In the genomic region with DNA sequence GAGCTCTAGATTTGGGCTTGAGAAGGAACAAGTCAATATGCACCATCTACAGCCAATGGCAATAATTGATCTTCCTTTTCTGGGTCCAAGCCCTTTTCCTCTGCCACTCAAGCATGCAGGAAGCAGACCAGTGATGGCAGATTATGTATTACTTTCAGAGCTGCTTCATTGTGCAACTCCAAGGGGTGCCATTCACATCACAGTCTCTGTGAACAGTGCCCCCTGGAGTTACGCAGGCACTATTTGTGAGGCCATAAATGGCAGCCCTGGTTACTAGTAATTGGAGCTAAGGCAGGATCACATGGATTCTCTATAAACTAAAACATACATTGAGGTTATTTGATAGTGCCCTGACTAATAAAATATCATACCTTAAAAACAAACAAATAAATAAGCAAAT, we compare ENCODE assay signal across 9 cellular contexts.
DNase-seq lines count a peak whose midpoint lies in the region; ATAC-seq and TF ChIP-seq lines count a peak whose summit lies in the region.
"Had no signal": no experiment of that assay in that cellular context is flagged by ENCODE, and none has a peak within 500 bp of the region (broad histone marks: within the 10 kb centered on the region; RNA-seq: fewer than 3 reads in every experiment).

No MANE protein-coding gene starts in this region.

- H3K27me3 Mint-ChIP-seq in HFFc6 (ENCODE audit: insufficient read depth), result peaks cover 2% of the 10 kb centered on the region; the same call in 1 of the 2 replicates

- peak; percentile 78 for ATAC-seq in GM18498 (IDR thresholded peaks at IDR 0.05; ENCODE audit: unreplicated experiment)
- ATAC-seq in foreskin keratinocyte, result no peak

- H3K4me1 Mint-ChIP-seq in HFFc6 (ENCODE audit: low read depth), result no peaks in the 10 kb centered on the region

- H3K4me3 ChIP-seq in coronary artery, result no peak overlapping the region
- no peak overlapping the region for H3K4me3 ChIP-seq in esophagus muscularis mucosa
- H3K4me3 ChIP-seq: pancreas had no signal

- no peak overlapping the region for H3K27ac ChIP-seq in foreskin keratinocyte
- H3K27ac ChIP-seq in coronary artery, result no peak overlapping the region
- no peak overlapping the region for H3K27ac ChIP-seq in esophagus muscularis mucosa (replicated peaks in 1 of 4)
- H3K27ac ChIP-seq: pancreas had no signal

- 93% methylated on average over 1 of the region's 1 CpG for WGBS in esophagus muscularis mucosa

- H3K27ac Mint-ChIP-seq in HFFc6, result no peak overlapping the region

- peaks cover 4% of the 10 kb centered on the region; the same call in 1 of the 2 replicates for H3K9me3 Mint-ChIP-seq in HFFc6

- intact Hi-C loops in esophagus muscularis mucosa (cut with DNase I), result no loop called here

- DNase-seq in HFFc6 (peak; percentile 25), NCI-H69 (lab: John Stamatoyannopoulos, UW) (peak; percentile 94), foreskin keratinocyte (no peak), coronary artery (ENCODE audit: low spot score) (no peak), COLO829 (ENCODE audit: low spot score) (no peak), esophagus muscularis mucosa (ENCODE audit: extremely low spot score) (no peak)
- DNase-seq in activated CD8-positive, alpha-beta memory T cell treated with anti-CD3 and anti-CD28 coated beads, Interleukin-2, amount 50 U/mL, for 48 hours, result no peak
- DNase-seq: pancreas had no signal

- no peaks in the 10 kb centered on the region for H3K27me3 ChIP-seq in foreskin keratinocyte
- H3K27me3 ChIP-seq in esophagus muscularis mucosa, result no peaks in the 10 kb centered on the region
- H3K27me3 ChIP-seq: pancreas had no signal

- no peaks in the 10 kb centered on the region for H3K36me3 ChIP-seq in esophagus muscularis mucosa
- H3K36me3 ChIP-seq: pancreas had no signal

- H3K4me3 Mint-ChIP-seq in HFFc6, result no peak overlapping the region

- TF ChIP-seq CTCF in HFFc6 (IDR thresholded peaks at IDR 0.05), result peak; percentile 63
- peak; percentile 47 for TF ChIP-seq CTCF in foreskin keratinocyte (conservative IDR thresholded peaks at IDR 0.05)
- TF ChIP-seq CTCF in coronary artery (IDR thresholded peaks at IDR 0.05), result no peak
- no peak for TF ChIP-seq CTCF in esophagus muscularis mucosa (IDR thresholded peaks at IDR 0.05)

- no peaks in the 10 kb centered on the region for H3K9me3 ChIP-seq in esophagus muscularis mucosa
- H3K9me3 ChIP-seq: pancreas had no signal

- no peak for TF ChIP-seq POLR2A in esophagus muscularis mucosa (IDR thresholded peaks at IDR 0.05; ENCODE audit: low read depth)

- H3K36me3 Mint-ChIP-seq in HFFc6 (ENCODE audit: low read depth), result peaks cover 3% of the 10 kb centered on the region; the same call in 1 of the 2 replicates

- no peak for TF ChIP-seq EP300 in esophagus muscularis mucosa (IDR thresholded peaks at IDR 0.05)

- H3K4me1 ChIP-seq in foreskin keratinocyte, result no peaks in the 10 kb centered on the region
- no peaks in the 10 kb centered on the region for H3K4me1 ChIP-seq in esophagus muscularis mucosa
- H3K4me1 ChIP-seq: pancreas had no signal

Comparison
In these comparisons a context has a peak if more than half of its experiments do, and no peak if none do; other contexts are left out.
1. DNase-seq: peak in HFFc6 (single experiment) and NCI-H69 (single experiment); none in foreskin keratinocyte (0 of 2), coronary artery (single experiment), COLO829 (single experiment), esophagus muscularis mucosa (single experiment) and activated CD8-positive, alpha-beta memory T cell treated with anti-CD3 and anti-CD28 coated beads, Interleukin-2, amount 50 U/mL, for 48 hours (single experiment).
2. CTCF ChIP-seq: peak in HFFc6 (single experiment) and foreskin keratinocyte (single experiment); none in coronary artery (single experiment) and esophagus muscularis mucosa (0 of 3).